36 cellular contexts compared by ENCODE assay signal in the genomic region with DNA sequence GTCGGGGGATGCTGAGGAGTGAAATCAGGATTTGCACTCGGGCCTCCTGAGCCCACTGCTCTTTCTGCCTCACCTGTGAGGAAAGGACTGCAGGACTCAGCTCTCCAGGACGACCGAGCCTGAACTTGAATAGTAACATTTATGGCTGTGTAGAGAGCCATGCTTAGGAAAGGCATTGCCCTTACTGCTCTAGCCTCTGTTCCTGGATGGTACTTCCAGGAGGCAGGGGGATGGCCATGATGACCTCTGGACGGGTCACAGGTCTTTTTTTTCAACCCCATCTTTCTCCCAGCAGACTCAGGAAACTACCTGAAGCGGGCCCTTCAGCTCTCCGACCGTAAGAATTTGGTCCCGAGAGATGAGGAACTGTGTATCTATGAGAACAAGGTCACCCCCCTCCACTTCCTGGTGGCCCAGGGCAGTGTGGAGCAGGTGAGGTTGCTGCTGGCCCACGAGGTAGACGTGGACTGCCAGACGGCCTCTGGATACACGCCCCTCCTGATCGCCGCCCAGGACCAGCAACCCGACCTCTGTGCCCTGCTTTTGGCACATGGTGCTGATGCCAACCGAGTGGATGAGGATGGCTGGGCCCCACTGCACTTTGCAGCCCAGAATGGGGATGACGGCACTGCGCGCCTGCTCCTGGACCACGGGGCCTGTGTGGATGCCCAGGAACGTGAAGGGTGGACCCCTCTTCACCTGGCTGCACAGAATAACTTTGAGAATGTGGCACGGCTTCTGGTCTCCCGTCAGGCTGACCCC. TPM values are rescaled to one million over a fixed set of nuclear protein-coding genes. Genes with fewer than 3 reads are reported as not detected.
"Had no signal": no experiment of that assay in that cellular context is flagged by ENCODE, and none has a peak within 500 bp of the region (broad histone marks: within the 10 kb centered on the region; RNA-seq: fewer than 3 reads in every experiment).

No MANE protein-coding gene starts in this region.

- H3K4me3 Mint-ChIP-seq: activated CD4-positive, alpha-beta memory T cell treated with anti-CD3 and anti-CD28 coated beads, Interleukin-2, amount 10 ng/mL, durations not matched to agents 7 days and 5 days; activated CD4-positive, alpha-beta T cell treated with anti-CD3 and anti-CD28 coated beads for 36 hours; activated CD4-positive, alpha-beta T cell treated with anti-CD3 and anti-CD28 coated beads, Interleukin-2, amount 10 ng/mL, durations not matched to agents 7 days and 5 days; activated CD8-positive, alpha-beta memory T cell treated with anti-CD3 and anti-CD28 coated beads, Interleukin-2, amount 10 ng/mL, durations not matched to agents 7 days and 5 days; activated CD8-positive, alpha-beta T cell treated with anti-CD3 and anti-CD28 coated beads, Interleukin-2, amount 10 ng/mL, durations not matched to agents 7 days and 5 days; activated naive CD4-positive, alpha-beta T cell treated with anti-CD3 and anti-CD28 coated beads, Interleukin-2, amount 10 ng/mL, durations not matched to agents 7 days and 5 days; activated naive CD4-positive, alpha-beta T cell treated with anti-CD3 and anti-CD28 coated beads, Interleukin-2, amount 50 U/mL, for 24 hours; activated naive CD8-positive, alpha-beta T cell; activated naive CD8-positive, alpha-beta T cell treated with anti-CD3 and anti-CD28 coated beads, Interleukin-2, amount 10 ng/mL, durations not matched to agents 7 days and 5 days; activated naive CD8-positive, alpha-beta T cell treated with anti-CD3 and anti-CD28 coated beads, Interleukin-2, amount 50 U/mL, for 24 hours; activated T-cell treated with anti-CD3 and anti-CD28 coated beads, Interleukin-2, amount 50 U/mL, for 24 hours; brain; T-helper 1 cell treated with Interleukin-12 subunit alpha and Interleukin-12 subunit beta and Interleukin-4 antibody, amounts not matched to agents 30 μg/mL and 1 μg/mL, for 36 hours; T-helper 2 cell treated with Interferon-gamma antibody and Interleukin-4, amounts not matched to agents 5 μg/mL and 100 μg/mL, for 36 hours; WTC11 had no signal

- DNase-seq: activated CD4-positive, alpha-beta memory T cell treated with anti-CD3 and anti-CD28 coated beads, Interleukin-2, amount 10 ng/mL, durations not matched to agents 7 days and 5 days; activated CD4-positive, alpha-beta T cell treated with anti-CD3 and anti-CD28 coated beads for 1 hour; activated CD4-positive, alpha-beta T cell treated with anti-CD3 and anti-CD28 coated beads for 36 hours; activated CD4-positive, alpha-beta T cell treated with anti-CD3 and anti-CD28 coated beads for 48 hours; activated CD4-positive, alpha-beta T cell treated with anti-CD3 and anti-CD28 coated beads, Interleukin-2, amount 10 ng/mL, durations not matched to agents 7 days and 5 days; activated CD4-positive, alpha-beta T cell treated with anti-CD3 and anti-CD28 coated beads, Interleukin-2, amount 50 U/mL, for 48 hours; activated CD4-positive, CD25-positive, alpha-beta regulatory T cell; activated CD8-positive, alpha-beta memory T cell treated with anti-CD3 and anti-CD28 coated beads for 24 hours; activated CD8-positive, alpha-beta memory T cell treated with anti-CD3 and anti-CD28 coated beads, Interleukin-2, amount 10 ng/mL, durations not matched to agents 7 days and 5 days; activated CD8-positive, alpha-beta memory T cell treated with anti-CD3 and anti-CD28 coated beads, Interleukin-2, amount 50 U/mL, for 48 hours; activated CD8-positive, alpha-beta T cell treated with anti-CD3 and anti-CD28 coated beads, Interleukin-2, amount 10 ng/mL, durations not matched to agents 7 days and 5 days; activated effector memory CD4-positive, alpha-beta T cell treated with Interleukin-2 at 50 U/mL for 16 hours; activated gamma-delta T cell; activated naive CD4-positive, alpha-beta T cell treated with anti-CD3 and anti-CD28 coated beads, Interleukin-2, amount 10 ng/mL, durations not matched to agents 7 days and 5 days; activated naive CD4-positive, alpha-beta T cell treated with Interleukin-2 at 50 U/mL for 16 hours; activated naive CD8-positive, alpha-beta T cell treated with anti-CD3 and anti-CD28 coated beads, Interleukin-2, amount 10 ng/mL, durations not matched to agents 7 days and 5 days; activated naive CD8-positive, alpha-beta T cell treated with anti-CD3 and anti-CD28 coated beads, Interleukin-2, amount 50 U/mL, for 24 hours; activated T-cell treated with anti-CD3 and anti-CD28 coated beads, Interleukin-2, amount 50 U/mL, for 24 hours; activated T-cell treated with anti-CD3 and anti-CD28 coated beads, Interleukin-2, amount 50 U/mL, for 48 hours; amygdala; anterior cingulate cortex; central memory CD4-positive, alpha-beta T cell; T-helper 1 cell; T-helper 2 cell; T-helper 9 cell; WERI-Rb-1 had no signal

- H3K27ac Mint-ChIP-seq: activated CD4-positive, alpha-beta memory T cell treated with anti-CD3 and anti-CD28 coated beads, Interleukin-2, amount 10 ng/mL, durations not matched to agents 7 days and 5 days; activated CD4-positive, alpha-beta T cell treated with anti-CD3 and anti-CD28 coated beads for 36 hours; activated CD4-positive, alpha-beta T cell treated with anti-CD3 and anti-CD28 coated beads, Interleukin-2, amount 10 ng/mL, durations not matched to agents 7 days and 5 days; activated CD8-positive, alpha-beta memory T cell treated with anti-CD3 and anti-CD28 coated beads, Interleukin-2, amount 10 ng/mL, durations not matched to agents 7 days and 5 days; activated CD8-positive, alpha-beta T cell treated with anti-CD3 and anti-CD28 coated beads, Interleukin-2, amount 10 ng/mL, durations not matched to agents 7 days and 5 days; activated naive CD4-positive, alpha-beta T cell treated with anti-CD3 and anti-CD28 coated beads, Interleukin-2, amount 10 ng/mL, durations not matched to agents 7 days and 5 days; activated naive CD4-positive, alpha-beta T cell treated with anti-CD3 and anti-CD28 coated beads, Interleukin-2, amount 50 U/mL, for 24 hours; activated naive CD8-positive, alpha-beta T cell; activated naive CD8-positive, alpha-beta T cell treated with anti-CD3 and anti-CD28 coated beads, Interleukin-2, amount 10 ng/mL, durations not matched to agents 7 days and 5 days; activated naive CD8-positive, alpha-beta T cell treated with anti-CD3 and anti-CD28 coated beads, Interleukin-2, amount 50 U/mL, for 24 hours; activated T-cell treated with anti-CD3 and anti-CD28 coated beads, Interleukin-2, amount 50 U/mL, for 24 hours; activated T-helper 2 cell treated with anti-CD3 and anti-CD28 coated beads, Interferon-gamma antibody, Interleukin-2, Interleukin-4, amounts not matched to agents 10 μg/mL and 5 μg/mL and 100 μg/mL, durations not matched to agents 14 hours and 24 hours and 36 hours; brain; T-helper 1 cell treated with Interleukin-12 subunit alpha and Interleukin-12 subunit beta and Interleukin-4 antibody, amounts not matched to agents 30 μg/mL and 1 μg/mL, for 36 hours; T-helper 2 cell treated with Interferon-gamma antibody and Interleukin-4, amounts not matched to agents 5 μg/mL and 100 μg/mL, for 36 hours; WTC11 had no signal

- H3K27ac ChIP-seq: ascending aorta, cardiac muscle cell, WERI-Rb-1 had no signal

- H3K9me3 ChIP-seq: ascending aorta had no signal

- H3K4me3 ChIP-seq: ascending aorta, cardiac muscle cell had no signal

- H3K27me3 Mint-ChIP-seq: activated CD4-positive, alpha-beta T cell treated with anti-CD3 and anti-CD28 coated beads for 36 hours; activated CD4-positive, alpha-beta T cell treated with anti-CD3 and anti-CD28 coated beads, Interleukin-2, amount 10 ng/mL, durations not matched to agents 7 days and 5 days; activated naive CD4-positive, alpha-beta T cell treated with anti-CD3 and anti-CD28 coated beads, Interleukin-2, amount 50 U/mL, for 24 hours; activated naive CD8-positive, alpha-beta T cell treated with anti-CD3 and anti-CD28 coated beads, Interleukin-2, amount 10 ng/mL, durations not matched to agents 7 days and 5 days; activated naive CD8-positive, alpha-beta T cell treated with anti-CD3 and anti-CD28 coated beads, Interleukin-2, amount 50 U/mL, for 24 hours; activated T-cell treated with anti-CD3 and anti-CD28 coated beads, Interleukin-2, amount 50 U/mL, for 24 hours had no signal

- H3K36me3 Mint-ChIP-seq: activated CD8-positive, alpha-beta memory T cell treated with anti-CD3 and anti-CD28 coated beads, Interleukin-2, amount 10 ng/mL, durations not matched to agents 7 days and 5 days; activated naive CD4-positive, alpha-beta T cell treated with anti-CD3 and anti-CD28 coated beads, Interleukin-2, amount 10 ng/mL, durations not matched to agents 7 days and 5 days; activated naive CD4-positive, alpha-beta T cell treated with anti-CD3 and anti-CD28 coated beads, Interleukin-2, amount 50 U/mL, for 24 hours; activated naive CD8-positive, alpha-beta T cell; activated naive CD8-positive, alpha-beta T cell treated with anti-CD3 and anti-CD28 coated beads, Interleukin-2, amount 10 ng/mL, durations not matched to agents 7 days and 5 days; brain; WTC11 had no signal

- H3K27me3 ChIP-seq: ascending aorta, cardiac muscle cell had no signal

- H3K4me1 ChIP-seq: ascending aorta had no signal

- H3K4me1 Mint-ChIP-seq: activated CD4-positive, alpha-beta memory T cell treated with anti-CD3 and anti-CD28 coated beads, Interleukin-2, amount 10 ng/mL, durations not matched to agents 7 days and 5 days; activated CD4-positive, alpha-beta T cell treated with anti-CD3 and anti-CD28 coated beads for 36 hours; activated CD4-positive, alpha-beta T cell treated with anti-CD3 and anti-CD28 coated beads, Interleukin-2, amount 10 ng/mL, durations not matched to agents 7 days and 5 days; activated CD8-positive, alpha-beta memory T cell treated with anti-CD3 and anti-CD28 coated beads, Interleukin-2, amount 10 ng/mL, durations not matched to agents 7 days and 5 days; activated naive CD4-positive, alpha-beta T cell treated with anti-CD3 and anti-CD28 coated beads, Interleukin-2, amount 10 ng/mL, durations not matched to agents 7 days and 5 days; activated naive CD4-positive, alpha-beta T cell treated with anti-CD3 and anti-CD28 coated beads, Interleukin-2, amount 50 U/mL, for 24 hours; activated naive CD8-positive, alpha-beta T cell treated with anti-CD3 and anti-CD28 coated beads, Interleukin-2, amount 10 ng/mL, durations not matched to agents 7 days and 5 days; activated naive CD8-positive, alpha-beta T cell treated with anti-CD3 and anti-CD28 coated beads, Interleukin-2, amount 50 U/mL, for 24 hours; WTC11 had no signal

- ATAC-seq: activated CD4-positive, alpha-beta T cell treated with anti-CD3 and anti-CD28 coated beads for 36 hours; activated CD4-positive, CD25-positive, alpha-beta regulatory T cell treated with anti-CD3 and anti-CD28 coated beads, Interleukin-2, amount 50 U/mL, for 24 hours; activated CD8-positive, alpha-beta memory T cell treated with anti-CD3 and anti-CD28 coated beads, Interleukin-2, amount 10 ng/mL, durations not matched to agents 7 days and 5 days; activated CD8-positive, alpha-beta T cell treated with anti-CD3 and anti-CD28 coated beads, Interleukin-2, amount 10 ng/mL, durations not matched to agents 7 days and 5 days; activated naive CD8-positive, alpha-beta T cell treated with anti-CD3 and anti-CD28 coated beads, Interleukin-2, amount 50 U/mL, for 24 hours; WTC11 had no signal

- H3K9me3 Mint-ChIP-seq: activated CD4-positive, alpha-beta memory T cell treated with anti-CD3 and anti-CD28 coated beads, Interleukin-2, amount 10 ng/mL, durations not matched to agents 7 days and 5 days; activated CD4-positive, alpha-beta T cell treated with anti-CD3 and anti-CD28 coated beads, Interleukin-2, amount 10 ng/mL, durations not matched to agents 7 days and 5 days; activated naive CD4-positive, alpha-beta T cell treated with anti-CD3 and anti-CD28 coated beads, Interleukin-2, amount 10 ng/mL, durations not matched to agents 7 days and 5 days; activated naive CD4-positive, alpha-beta T cell treated with anti-CD3 and anti-CD28 coated beads, Interleukin-2, amount 50 U/mL, for 24 hours; activated naive CD8-positive, alpha-beta T cell treated with anti-CD3 and anti-CD28 coated beads, Interleukin-2, amount 10 ng/mL, durations not matched to agents 7 days and 5 days; activated naive CD8-positive, alpha-beta T cell treated with anti-CD3 and anti-CD28 coated beads, Interleukin-2, amount 50 U/mL, for 24 hours; activated T-cell treated with anti-CD3 and anti-CD28 coated beads, Interleukin-2, amount 50 U/mL, for 24 hours; activated T-helper 2 cell treated with anti-CD3 and anti-CD28 coated beads, Interferon-gamma antibody, Interleukin-2, Interleukin-4, amounts not matched to agents 10 μg/mL and 5 μg/mL and 100 μg/mL, durations not matched to agents 14 hours and 24 hours and 36 hours; brain; T-helper 1 cell treated with Interleukin-12 subunit alpha and Interleukin-12 subunit beta and Interleukin-4 antibody, amounts not matched to agents 30 μg/mL and 1 μg/mL, for 36 hours; T-helper 2 cell treated with Interferon-gamma antibody and Interleukin-4, amounts not matched to agents 5 μg/mL and 100 μg/mL, for 36 hours; WTC11 had no signal

- H3K36me3 ChIP-seq: ascending aorta, cardiac muscle cell, WERI-Rb-1 had no signal

RNA-seq across cellular contexts. Expression of a gene that starts 11.3 kb away (rescaled TPM):
- total RNA-seq: activated CD4-positive, alpha-beta memory T cell treated with anti-CD3 and anti-CD28 coated beads, Interleukin-2, amount 10 ng/mL, durations not matched to agents 7 days and 5 days; activated CD8-positive, alpha-beta T cell treated with anti-CD3 and anti-CD28 coated beads, Interleukin-2, amount 10 ng/mL, durations not matched to agents 7 days and 5 days; ascending aorta had no signal
- polyA plus RNA-seq: cardiac muscle cell had no signal
